Comparison of ENCODE assay signal across 15 cellular contexts in the genomic region with DNA sequence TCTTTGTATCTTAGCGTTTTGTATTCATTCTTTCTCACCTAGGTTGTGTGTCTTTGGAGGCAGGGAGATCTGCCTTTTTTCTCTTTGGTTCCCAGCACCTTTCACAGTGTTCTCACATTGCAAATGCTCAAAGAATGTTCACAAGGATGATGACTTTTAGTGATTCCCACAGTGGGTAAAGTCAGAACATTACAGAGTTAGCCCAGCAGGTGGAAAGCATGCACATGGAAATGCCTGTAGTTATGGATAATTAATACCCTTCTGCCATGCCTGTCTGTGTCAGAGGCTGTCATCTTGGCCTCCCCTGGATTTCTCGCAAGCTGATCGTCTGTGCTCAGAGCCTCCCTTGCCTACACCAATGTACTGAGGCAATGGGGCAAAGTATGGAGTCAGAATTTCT.
DNase-seq lines count a peak whose midpoint lies in the region; ATAC-seq, FAIRE-seq and TF ChIP-seq lines count a peak whose summit lies in the region.
"Had no signal": no experiment of that assay in that cellular context is flagged by ENCODE, and none has a peak within 500 bp of the region (broad histone marks: within the 10 kb centered on the region; RNA-seq: fewer than 3 reads in every experiment).

No MANE protein-coding gene starts in this region.

- H3K4me3 ChIP-seq in AG10803 (ENCODE audit: low read length), result no peak overlapping the region
- H3K4me3 ChIP-seq in IMR-90 (ENCODE audit: insufficient read depth, low read depth, low read length), result no peak overlapping the region
- H3K4me3 ChIP-seq in GM12878, result no peak overlapping the region
- no peak overlapping the region for H3K4me3 ChIP-seq in mesenchymal stem cell (ENCODE audit: insufficient read depth in 1 of 2, low read depth in 1 of 2, low read length in 2 of 2)
- H3K4me3 ChIP-seq: breast epithelium had no signal

- no peaks in the 10 kb centered on the region for H3K9me1 ChIP-seq in IMR-90 (ENCODE audit: insufficient read depth, low read length)

- dilution Hi-C loops in IMR-90 (cut with HindIII; ENCODE audit: low sequenced_read_pairs, unreplicated experiment), result no loop called here

- POLR2A ChIA-PET in IMR-90 (lab: Charles Lee; ENCODE audit: unreplicated experiment) (no interaction called here), GM12878 (lab: Charles Lee) (no interaction called here)

- WGBS in IMR-90 (ENCODE audit: extremely low coverage in 2 of 2, insufficient read length in 1 of 2), 2 experiments, result no CpG with 5 or more reads among the region's 3 CpGs
- WGBS in GM12878 (ENCODE audit: insufficient coverage, insufficient replicate concordance, low lambda C conversion rate, missing lambda C conversion rate), result 48% methylated on average over 3 of the region's 3 CpGs
- 69% methylated on average over 2 of the region's 3 CpGs for WGBS in mesenchymal stem cell

- H2BK20ac ChIP-seq in IMR-90 (ENCODE audit: low read depth, low read length), result no peak overlapping the region

- no peak overlapping the region for H4K91ac ChIP-seq in IMR-90 (ENCODE audit: insufficient read depth, low read depth, low read length)
- no peak overlapping the region for H4K91ac ChIP-seq in mesenchymal stem cell (ENCODE audit: low read length)

- no peak for TF ChIP-seq EP300 in GM12878 (IDR thresholded peaks at IDR 0.05; ENCODE audit: borderline replicate concordance in 1 of 2, control insufficient read depth in 1 of 2, low read depth in 2 of 2, low read length in 2 of 2)

- CTCF ChIA-PET in IMR-90 (lab: Yijun Ruan, JAX) (no interaction called here), GM12878 (lab: Yijun Ruan, JAX) (no interaction called here)

- H3K4me1 ChIP-seq in IMR-90 (ENCODE audit: control insufficient read depth, insufficient read depth, low read length) (no peaks in the 10 kb centered on the region), GM12878 (ENCODE audit: control insufficient read depth, insufficient read depth, low read length) (no peaks in the 10 kb centered on the region), mesenchymal stem cell (ENCODE audit: control insufficient read depth, insufficient read depth, low read depth, low read length) (peaks cover 4% of the 10 kb centered on the region)
- H3K4me1 ChIP-seq: breast epithelium had no signal

- H2BK120ac ChIP-seq in IMR-90 (ENCODE audit: low read depth, low read length) (no peak overlapping the region), mesenchymal stem cell (ENCODE audit: low read depth, low read length) (no peak overlapping the region)

- no peak overlapping the region for H3K4me2 ChIP-seq in IMR-90 (ENCODE audit: low read depth, low read length)
- no peak overlapping the region for H3K4me2 ChIP-seq in GM12878 (ENCODE audit: control insufficient read depth, insufficient read depth)
- no peak overlapping the region for H3K4me2 ChIP-seq in mesenchymal stem cell (ENCODE audit: low read length, poor library complexity, severe bottlenecking)

- no peak overlapping the region for H2BK5ac ChIP-seq in IMR-90 (ENCODE audit: low read depth, low read length, poor library complexity, severe bottlenecking)
- no peak overlapping the region for H2BK5ac ChIP-seq in mesenchymal stem cell (ENCODE audit: low read depth, low read length, poor library complexity, severe bottlenecking)

- SMC1A ChIA-PET in GM12878 (lab: Charles Lee; ENCODE audit: uncharacterized antibody, unreplicated experiment), result interaction anchor here (1.5 kb wide), 1 partner anchor 18 kb away, joined by 3 read pairs; no protein-coding TSS in a partner anchor

- no peak overlapping the region for H2AK9ac ChIP-seq in IMR-90 (replicated peaks; ENCODE audit: low read depth, low read length, poor library complexity)

- no peak overlapping the region for H2AK5ac ChIP-seq in IMR-90 (ENCODE audit: low read depth, low read length)
- no peak overlapping the region for H2AK5ac ChIP-seq in mesenchymal stem cell (ENCODE audit: low read length, severe bottlenecking)

- no peak overlapping the region for H3K9ac ChIP-seq in IMR-90 (ENCODE audit: low read depth, low read length)
- H3K9ac ChIP-seq in GM12878 (ENCODE audit: control insufficient read depth, insufficient read depth, low read length), result no peak overlapping the region
- H3K9ac ChIP-seq in mesenchymal stem cell (ENCODE audit: low read length), result no peak overlapping the region

- no peak overlapping the region for H4K5ac ChIP-seq in IMR-90 (ENCODE audit: low read depth, low read length)

- RAD21 ChIA-PET in GM12878 (lab: Charles Lee; ENCODE audit: unreplicated experiment), result no interaction called here

- H3K36me3 ChIP-seq in IMR-90 (ENCODE audit: control insufficient read depth, insufficient read depth, low read length) (no peaks in the 10 kb centered on the region), GM12878 (ENCODE audit: control insufficient read depth in 2 of 2, insufficient read depth in 2 of 2, low read length in 1 of 2) (no peaks in the 10 kb centered on the region), mesenchymal stem cell (ENCODE audit: control insufficient read depth in 1 of 2, insufficient read depth in 2 of 2, low read depth in 1 of 2, low read length in 2 of 2) (no peaks in the 10 kb centered on the region)
- H3K36me3 ChIP-seq: breast epithelium had no signal

- no peaks in the 10 kb centered on the region for H3K9me3 ChIP-seq in IMR-90 (ENCODE audit: control insufficient read depth, insufficient read depth, low read length)
- no peaks in the 10 kb centered on the region for H3K9me3 ChIP-seq in GM12878 (replicated peaks; ENCODE audit: control insufficient read depth, insufficient read depth, low read length)
- no peaks in the 10 kb centered on the region for H3K9me3 ChIP-seq in mesenchymal stem cell (ENCODE audit: control insufficient read depth, low read length)
- H3K9me3 ChIP-seq: breast epithelium had no signal

- no peak overlapping the region for H3K14ac ChIP-seq in IMR-90 (replicated peaks; ENCODE audit: low read depth, low read length)
- no peak overlapping the region for H3K14ac ChIP-seq in mesenchymal stem cell (ENCODE audit: low read length in 2 of 2)

- H3K4ac ChIP-seq in IMR-90 (ENCODE audit: low read depth, low read length) (no peak overlapping the region), mesenchymal stem cell (ENCODE audit: low read depth in 1 of 2, low read length in 2 of 2) (no peak overlapping the region)

- TF ChIP-seq RAD21 in IMR-90 (IDR thresholded peaks at IDR 0.05; ENCODE audit: low read length), result peak; percentile 40; the same call in 1 of the 2 replicates
- peak; percentile 7; the same call in 1 of the 2 replicates for TF ChIP-seq RAD21 in GM12878 (IDR thresholded peaks at IDR 0.05; ENCODE audit: insufficient read depth, low read depth, low read length)

- in situ Hi-C loops in IMR-90 (cut with MboI; ENCODE audit: low sequenced_read_pairs), result no loop called here
- in situ Hi-C loops in GM12878 (cut with MboI), result no loop called here

- H3K18ac ChIP-seq in IMR-90 (ENCODE audit: low read depth, low read length) (no peak overlapping the region), mesenchymal stem cell (ENCODE audit: low read depth in 1 of 2, low read length in 2 of 2) (no peak overlapping the region)

- H4K8ac ChIP-seq in IMR-90 (ENCODE audit: low read depth in 2 of 2, low read length in 2 of 2) (no peak overlapping the region), mesenchymal stem cell (ENCODE audit: low read length) (no peak overlapping the region)

- intact Hi-C loops in IMR-90 (cut with micrococcal nuclease), result no loop called here
- intact Hi-C loops in GM12878 (cut with micrococcal nuclease; ENCODE audit: unreplicated experiment), result loop anchor here (5.0 kb wide), 1 partner anchor 165 kb away; no protein-coding TSS in a partner anchor

- DNase-seq in AG10803 (ENCODE audit: low read depth) (peak; percentile 16), IMR-90 (peak; percentile 80), GM12878 (ENCODE audit: low read depth, low spot score) (no peak), mesenchymal stem cell (peak; percentile 10), NCI-H187 (lab: John Stamatoyannopoulos, UW) (no peak), germinal center (ENCODE audit: low spot score) (no peak)
- DNase-seq: DND-41; effector memory CD4-positive, alpha-beta T cell; NCI-H1092 treated with DMSO at 0.1 percent for 48 hours had no signal

- no peak for TF ChIP-seq CTCF in AG10803 (conservative IDR thresholded peaks at IDR 0.05; ENCODE audit: low read length)
- TF ChIP-seq CTCF in IMR-90 (conservative IDR thresholded peaks at IDR 0.05; ENCODE audit: low read depth, low read length), result peak; percentile 30; the same call in 1 of the 2 replicates
- no peak for TF ChIP-seq CTCF in GM12878 (IDR thresholded peaks at IDR 0.05 in 2 of 3, conservative IDR thresholded peaks at IDR 0.05 in 1 of 3; ENCODE audit: control insufficient read depth in 2 of 3, extremely low read depth in 1 of 3, insufficient read depth in 1 of 3, low read depth in 3 of 3, low read length in 3 of 3)

- no peak overlapping the region for H3K56ac ChIP-seq in IMR-90 (ENCODE audit: extremely low read depth, insufficient read depth, low read length)

- H4K20me1 ChIP-seq in IMR-90 (ENCODE audit: insufficient read depth, low read length) (no peaks in the 10 kb centered on the region), GM12878 (ENCODE audit: control insufficient read depth, insufficient read depth) (no peaks in the 10 kb centered on the region)

- no peaks in the 10 kb centered on the region for H3K79me2 ChIP-seq in GM12878 (ENCODE audit: control insufficient read depth, insufficient read depth, low read length)

- H2AFZ ChIP-seq in IMR-90 (replicated peaks; ENCODE audit: low read length, poor library complexity) (no peak overlapping the region), GM12878 (ENCODE audit: control insufficient read depth, low read depth, low read length) (no peak overlapping the region), mesenchymal stem cell (ENCODE audit: low read depth, low read length) (no peak overlapping the region)

- ATAC-seq in IMR-90 (ENCODE audit: low read depth) (no peak), GM12878 (no peak), HG03139 (IDR thresholded peaks at IDR 0.05; ENCODE audit: unreplicated experiment) (no peak), HG03097 (IDR thresholded peaks at IDR 0.05; ENCODE audit: low FRiP score, unreplicated experiment) (no peak)
- ATAC-seq: WTC11 had no signal

- no peaks in the 10 kb centered on the region for H3K27me3 ChIP-seq in IMR-90 (ENCODE audit: control insufficient read depth, insufficient read depth, low read length)
- no peaks in the 10 kb centered on the region for H3K27me3 ChIP-seq in GM12878 (replicated peaks in 1 of 2; ENCODE audit: control insufficient read depth in 2 of 2, insufficient read depth in 2 of 2, low read length in 1 of 2)
- H3K27me3 ChIP-seq in mesenchymal stem cell (ENCODE audit: control insufficient read depth in 1 of 2, insufficient read depth in 1 of 2, low read length in 2 of 2), result no peaks in the 10 kb centered on the region
- H3K27me3 ChIP-seq: breast epithelium had no signal

- H3K23ac ChIP-seq in IMR-90 (ENCODE audit: low read depth, low read length), result no peak overlapping the region
- H3K23ac ChIP-seq in mesenchymal stem cell (ENCODE audit: low read length in 2 of 2), result no peak overlapping the region

- TF ChIP-seq POLR2A in IMR-90 (IDR thresholded peaks at IDR 0.05; ENCODE audit: low read depth, low read length) (no peak), GM12878 (IDR thresholded peaks at IDR 0.05; ENCODE audit: low read depth, low read length) (no peak)

- H3K27ac ChIP-seq in IMR-90 (ENCODE audit: insufficient read depth, low read length) (no peak overlapping the region), GM12878 (ENCODE audit: control insufficient read depth, insufficient read depth) (no peak overlapping the region), mesenchymal stem cell (ENCODE audit: low read length, poor library complexity, severe bottlenecking) (peak overlapping the region; percentile 26)
- H3K27ac ChIP-seq: breast epithelium had no signal

- H2BK12ac ChIP-seq in mesenchymal stem cell (ENCODE audit: low read length in 2 of 2), result no peak overlapping the region

- H3K79me1 ChIP-seq in IMR-90 (ENCODE audit: low read depth in 1 of 2, low read length in 2 of 2) (no peaks in the 10 kb centered on the region), mesenchymal stem cell (replicated peaks; ENCODE audit: low read length, poor library complexity, severe bottlenecking) (no peaks in the 10 kb centered on the region)

- BruUV-seq in IMR-90 (replicated peaks; lab: Mats Ljungman, UMichigan) (no TSS peak), GM12878 (replicated peaks; lab: Mats Ljungman, UMichigan) (no TSS peak)

- FAIRE-seq in GM12878 (lab: Jason Lieb, UNC), result no peak
- FAIRE-seq: frontal cortex, GM12892 had no signal

- H2BK15ac ChIP-seq in IMR-90 (ENCODE audit: low read depth, low read length) (no peak overlapping the region), mesenchymal stem cell (ENCODE audit: low read depth, poor library complexity, severe bottlenecking) (no peak overlapping the region)

Comparison
In these comparisons a context has a peak if more than half of its experiments do, and no peak if none do; other contexts are left out.
1. DNase-seq: peak in AG10803 (single experiment), IMR-90 (single experiment) and mesenchymal stem cell (single experiment); none in GM12878 (single experiment), NCI-H187 (0 of 2) and germinal center (single experiment).